11 cellular contexts compared by ENCODE assay signal in genomic region chr9:2229109-2229733, GRCh38.
DNase-seq lines count a peak whose midpoint lies in the region; ATAC-seq and TF ChIP-seq lines count a peak whose summit lies in the region.
"Had no signal": no experiment of that assay in that cellular context is flagged by ENCODE, and none has a peak within 500 bp of the region (broad histone marks: within the 10 kb centered on the region; RNA-seq: fewer than 3 reads in every experiment).

No MANE protein-coding gene starts in this region.

- H3K36me3 ChIP-seq in SJCRH30 = no peaks in the 10 kb centered on the region
- H3K36me3 ChIP-seq in tibial artery = no peaks in the 10 kb centered on the region
- no peaks in the 10 kb centered on the region for H3K36me3 ChIP-seq in colonic mucosa
- H3K36me3 ChIP-seq: prostate gland had no signal

- intact Hi-C loops in tibial artery (cut with DNase I; ENCODE audit: low total_unique reads) = no loop called here
- intact Hi-C loops in colonic mucosa (cut with DNase I) = no loop called here

- H3K9ac ChIP-seq in colonic mucosa (ENCODE audit: low read depth in 2 of 2, low read length in 2 of 2) = no peak overlapping the region

- H3K27ac Mint-ChIP-seq in progenitor cell of endocrine pancreas = peak overlapping the region; percentile 75
- H3K27ac Mint-ChIP-seq: activated naive CD4-positive, alpha-beta T cell treated with anti-CD3 and anti-CD28 coated beads, Interleukin-2, amount 50 U/mL, for 24 hours; T-helper 1 cell treated with Interleukin-12 subunit alpha and Interleukin-12 subunit beta and Interleukin-4 antibody, amounts not matched to agents 30 μg/mL and 1 μg/mL, for 36 hours had no signal

- peak in 1 of 2 experiments; percentile 35 for DNase-seq in SJCRH30
- DNase-seq in progenitor cell of endocrine pancreas (ENCODE audit: low spot score, unreplicated experiment) = no peak
- no peak for DNase-seq in cerebellar nuclear complex (lab: John Stamatoyannopoulos, UW)
- DNase-seq in erythroblast (lab: John Stamatoyannopoulos, UW) = no peak
- DNase-seq in tibial artery = no peak
- DNase-seq in colonic mucosa = no peak

- H3K4me3 ChIP-seq in SJCRH30 = no peak overlapping the region
- H3K4me3 ChIP-seq in tibial artery = no peak overlapping the region
- no peak overlapping the region for H3K4me3 ChIP-seq in colonic mucosa
- H3K4me3 ChIP-seq: prostate gland had no signal

- H3K27me3 ChIP-seq in SJCRH30 (no peaks in the 10 kb centered on the region), tibial artery (no peaks in the 10 kb centered on the region), colonic mucosa (no peaks in the 10 kb centered on the region)

- peaks cover 2% of the 10 kb centered on the region for H3K36me3 Mint-ChIP-seq in progenitor cell of endocrine pancreas (ENCODE audit: insufficient read depth)
- H3K36me3 Mint-ChIP-seq: activated naive CD4-positive, alpha-beta T cell treated with anti-CD3 and anti-CD28 coated beads, Interleukin-2, amount 50 U/mL, for 24 hours had no signal

- TF ChIP-seq CTCF in progenitor cell of endocrine pancreas (IDR thresholded peaks at IDR 0.05; ENCODE audit: unreplicated experiment) = no peak
- TF ChIP-seq CTCF in tibial artery (IDR thresholded peaks at IDR 0.05) = no peak
- TF ChIP-seq CTCF in colonic mucosa (IDR thresholded peaks at IDR 0.05) = no peak

- H3K4me3 Mint-ChIP-seq in progenitor cell of endocrine pancreas (ENCODE audit: low read depth) = no peak overlapping the region
- H3K4me3 Mint-ChIP-seq: activated naive CD4-positive, alpha-beta T cell treated with anti-CD3 and anti-CD28 coated beads, Interleukin-2, amount 50 U/mL, for 24 hours; T-helper 1 cell treated with Interleukin-12 subunit alpha and Interleukin-12 subunit beta and Interleukin-4 antibody, amounts not matched to agents 30 μg/mL and 1 μg/mL, for 36 hours had no signal

- H3K4me1 ChIP-seq in SJCRH30 = peaks cover 11% of the 10 kb centered on the region; the same call in 1 of the 2 replicates
- H3K4me1 ChIP-seq in tibial artery = peaks cover 0 to 4% (median 0%) of the 10 kb centered on the region in 4 donors
- H3K4me1 ChIP-seq in colonic mucosa = no peaks in the 10 kb centered on the region
- H3K4me1 ChIP-seq: prostate gland had no signal

- peaks cover 4% of the 10 kb centered on the region for H3K27me3 Mint-ChIP-seq in progenitor cell of endocrine pancreas
- H3K27me3 Mint-ChIP-seq: activated naive CD4-positive, alpha-beta T cell treated with anti-CD3 and anti-CD28 coated beads, Interleukin-2, amount 50 U/mL, for 24 hours had no signal

- no peak for TF ChIP-seq POLR2A in erythroblast (IDR thresholded peaks at IDR 0.05; ENCODE audit: low read length)

- peaks cover 8% of the 10 kb centered on the region for H3K9me3 Mint-ChIP-seq in progenitor cell of endocrine pancreas (ENCODE audit: low read depth)
- H3K9me3 Mint-ChIP-seq: activated naive CD4-positive, alpha-beta T cell treated with anti-CD3 and anti-CD28 coated beads, Interleukin-2, amount 50 U/mL, for 24 hours; T-helper 1 cell treated with Interleukin-12 subunit alpha and Interleukin-12 subunit beta and Interleukin-4 antibody, amounts not matched to agents 30 μg/mL and 1 μg/mL, for 36 hours had no signal

- H3K27ac ChIP-seq in SJCRH30 (peak overlapping the region; percentile 32; the same call in 1 of the 2 replicates), tibial artery (no peak overlapping the region), colonic mucosa (no peak overlapping the region)
- H3K27ac ChIP-seq: prostate gland had no signal

- ATAC-seq in GM19397 (IDR thresholded peaks at IDR 0.05; ENCODE audit: unreplicated experiment) = peak; percentile 60
- ATAC-seq in HG03095 (IDR thresholded peaks at IDR 0.05; ENCODE audit: unreplicated experiment) = peak; percentile 60

- H3K4me1 Mint-ChIP-seq in progenitor cell of endocrine pancreas (ENCODE audit: low read depth) = peaks cover 24% of the 10 kb centered on the region
- H3K4me1 Mint-ChIP-seq: activated naive CD4-positive, alpha-beta T cell treated with anti-CD3 and anti-CD28 coated beads, Interleukin-2, amount 50 U/mL, for 24 hours had no signal

- no peaks in the 10 kb centered on the region for H3K9me3 ChIP-seq in SJCRH30 (replicated peaks)
- no peaks in the 10 kb centered on the region for H3K9me3 ChIP-seq in tibial artery
- H3K9me3 ChIP-seq in colonic mucosa = no peaks in the 10 kb centered on the region
- H3K9me3 ChIP-seq: prostate gland had no signal
